1 cellular context compared by ENCODE assay signal in genomic region chr12:120903818-120904773, GRCh38.
TF ChIP-seq lines count a peak whose summit lies in the region.

Gene SPPL3 (minus strand): TSS chr12:120904358. CDS start chr12:120903867, 491 bp downstream.

TF ChIP-seq in HepG2, 621 proteins besides CTCF, POLR2A, EP300 and RAD21 (continued from another document and continues in another):
- TF ChIP-seq HINFP (CRISPR knock-in tag; IDR thresholded peaks at IDR 0.05; ENCODE audit: low read depth) (no peak), GZF1 (CRISPR knock-in tag; IDR thresholded peaks at IDR 0.05) (no peak), MEIS2 (CRISPR knock-in tag; IDR thresholded peaks at IDR 0.05) (peak; percentile 97), SNAPC5 (CRISPR knock-in tag; IDR thresholded peaks at IDR 0.05; ENCODE audit: borderline replicate concordance) (no peak), YEATS2 (CRISPR knock-in tag; IDR thresholded peaks at IDR 0.05; ENCODE audit: borderline replicate concordance) (peak; percentile 79), PTBP1 (IDR thresholded peaks at IDR 0.05; ENCODE audit: low read depth, low read length, poor library complexity, severe bottlenecking) (peak; percentile 40), SMAD3 (CRISPR knock-in tag; IDR thresholded peaks at IDR 0.05) (no peak), NCOA5 (CRISPR knock-in tag; IDR thresholded peaks at IDR 0.05) (no peak), ELF3 (CRISPR knock-in tag; IDR thresholded peaks at IDR 0.05) (peak; percentile 50), KLF13 (CRISPR knock-in tag; IDR thresholded peaks at IDR 0.05) (no peak), CBX1 (IDR thresholded peaks at IDR 0.05; ENCODE audit: low read depth) (peak; percentile 52), NFIC (IDR thresholded peaks at IDR 0.05; ENCODE audit: low read length) (no peak), IRF2 (CRISPR knock-in tag; IDR thresholded peaks at IDR 0.05) (peak; percentile 14; the same call in 1 of the 2 replicates), ZEB1 (IDR thresholded peaks at IDR 0.05; ENCODE audit: insufficient replicate concordance, low read depth) (no peak), MTF2 (CRISPR knock-in tag; IDR thresholded peaks at IDR 0.05; ENCODE audit: borderline replicate concordance) (no peak), ZSCAN5A (CRISPR knock-in tag; IDR thresholded peaks at IDR 0.05; ENCODE audit: borderline replicate concordance) (no peak), UBTF (CRISPR knock-in tag; IDR thresholded peaks at IDR 0.05) (peak; percentile 29), ZSCAN21 (CRISPR knock-in tag; IDR thresholded peaks at IDR 0.05; ENCODE audit: borderline replicate concordance) (no peak; the same call in 1 of the 2 replicates), ZNF30 (CRISPR knock-in tag; IDR thresholded peaks at IDR 0.05) (no peak), ZNF563 (CRISPR knock-in tag; IDR thresholded peaks at IDR 0.05) (peak; percentile 42; the same call in 1 of the 2 replicates), ZBTB25 (CRISPR knock-in tag; IDR thresholded peaks at IDR 0.05) (peak; percentile 55; the same call in 1 of the 2 replicates), POLR2AphosphoS2 (IDR thresholded peaks at IDR 0.05; ENCODE audit: low read depth, low read length) (no peak), ZFP36L2 (CRISPR knock-in tag; IDR thresholded peaks at IDR 0.05) (no peak), ZNF280B (CRISPR knock-in tag; IDR thresholded peaks at IDR 0.05; ENCODE audit: borderline replicate concordance) (peak; percentile 80; the same call in 1 of the 2 replicates), RFX5 (IDR thresholded peaks at IDR 0.05; ENCODE audit: low read depth, low read length) (no peak), NFATC3 (CRISPR knock-in tag; IDR thresholded peaks at IDR 0.05) (0 out of 2 replicates have a peak, but pooled peaks have one; percentile 49), KLF6 (CRISPR knock-in tag; IDR thresholded peaks at IDR 0.05) (0 out of 2 replicates have a peak, but pooled peaks have one; percentile 27), HNRNPLL (IDR thresholded peaks at IDR 0.05; ENCODE audit: low read depth, low read length, poor library complexity, severe bottlenecking) (no peak), FOXA1 (IDR thresholded peaks at IDR 0.05) (no peak), FOXA1 (CRISPR knock-in tag; IDR thresholded peaks at IDR 0.05) (0 out of 2 replicates have a peak, but pooled peaks have one; percentile 45), ZNF574 (CRISPR knock-in tag; IDR thresholded peaks at IDR 0.05) (no peak; the same call in 1 of the 2 replicates), THAP11 (CRISPR knock-in tag; IDR thresholded peaks at IDR 0.05) (peak; percentile 68), TRAFD1 (CRISPR knock-in tag; IDR thresholded peaks at IDR 0.05; ENCODE audit: borderline replicate concordance) (no peak)
- TF ChIP-seq, protein P1, sequence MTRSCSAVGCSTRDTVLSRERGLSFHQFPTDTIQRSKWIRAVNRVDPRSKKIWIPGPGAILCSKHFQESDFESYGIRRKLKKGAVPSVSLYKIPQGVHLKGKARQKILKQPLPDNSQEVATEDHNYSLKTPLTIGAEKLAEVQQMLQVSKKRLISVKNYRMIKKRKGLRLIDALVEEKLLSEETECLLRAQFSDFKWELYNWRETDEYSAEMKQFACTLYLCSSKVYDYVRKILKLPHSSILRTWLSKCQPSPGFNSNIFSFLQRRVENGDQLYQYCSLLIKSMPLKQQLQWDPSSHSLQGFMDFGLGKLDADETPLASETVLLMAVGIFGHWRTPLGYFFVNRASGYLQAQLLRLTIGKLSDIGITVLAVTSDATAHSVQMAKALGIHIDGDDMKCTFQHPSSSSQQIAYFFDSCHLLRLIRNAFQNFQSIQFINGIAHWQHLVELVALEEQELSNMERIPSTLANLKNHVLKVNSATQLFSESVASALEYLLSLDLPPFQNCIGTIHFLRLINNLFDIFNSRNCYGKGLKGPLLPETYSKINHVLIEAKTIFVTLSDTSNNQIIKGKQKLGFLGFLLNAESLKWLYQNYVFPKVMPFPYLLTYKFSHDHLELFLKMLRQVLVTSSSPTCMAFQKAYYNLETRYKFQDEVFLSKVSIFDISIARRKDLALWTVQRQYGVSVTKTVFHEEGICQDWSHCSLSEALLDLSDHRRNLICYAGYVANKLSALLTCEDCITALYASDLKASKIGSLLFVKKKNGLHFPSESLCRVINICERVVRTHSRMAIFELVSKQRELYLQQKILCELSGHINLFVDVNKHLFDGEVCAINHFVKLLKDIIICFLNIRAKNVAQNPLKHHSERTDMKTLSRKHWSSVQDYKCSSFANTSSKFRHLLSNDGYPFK (CRISPR knock-in tag; IDR thresholded peaks at IDR 0.05; ENCODE audit: borderline replicate concordance), result no peak
- TF ChIP-seq, protein P2, sequence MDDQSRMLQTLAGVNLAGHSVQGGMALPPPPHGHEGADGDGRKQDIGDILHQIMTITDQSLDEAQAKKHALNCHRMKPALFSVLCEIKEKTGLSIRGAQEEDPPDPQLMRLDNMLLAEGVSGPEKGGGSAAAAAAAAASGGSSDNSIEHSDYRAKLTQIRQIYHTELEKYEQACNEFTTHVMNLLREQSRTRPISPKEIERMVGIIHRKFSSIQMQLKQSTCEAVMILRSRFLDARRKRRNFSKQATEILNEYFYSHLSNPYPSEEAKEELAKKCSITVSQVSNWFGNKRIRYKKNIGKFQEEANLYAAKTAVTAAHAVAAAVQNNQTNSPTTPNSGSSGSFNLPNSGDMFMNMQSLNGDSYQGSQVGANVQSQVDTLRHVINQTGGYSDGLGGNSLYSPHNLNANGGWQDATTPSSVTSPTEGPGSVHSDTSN (CRISPR knock-in tag; IDR thresholded peaks at IDR 0.05; ENCODE audit: borderline replicate concordance), result no peak
- TF ChIP-seq, protein P3, sequence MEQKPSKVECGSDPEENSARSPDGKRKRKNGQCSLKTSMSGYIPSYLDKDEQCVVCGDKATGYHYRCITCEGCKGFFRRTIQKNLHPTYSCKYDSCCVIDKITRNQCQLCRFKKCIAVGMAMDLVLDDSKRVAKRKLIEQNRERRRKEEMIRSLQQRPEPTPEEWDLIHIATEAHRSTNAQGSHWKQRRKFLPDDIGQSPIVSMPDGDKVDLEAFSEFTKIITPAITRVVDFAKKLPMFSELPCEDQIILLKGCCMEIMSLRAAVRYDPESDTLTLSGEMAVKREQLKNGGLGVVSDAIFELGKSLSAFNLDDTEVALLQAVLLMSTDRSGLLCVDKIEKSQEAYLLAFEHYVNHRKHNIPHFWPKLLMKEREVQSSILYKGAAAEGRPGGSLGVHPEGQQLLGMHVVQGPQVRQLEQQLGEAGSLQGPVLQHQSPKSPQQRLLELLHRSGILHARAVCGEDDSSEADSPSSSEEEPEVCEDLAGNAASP (CRISPR knock-in tag; IDR thresholded peaks at IDR 0.05; ENCODE audit: borderline replicate concordance), result 0 out of 2 replicates have a peak, but pooled peaks have one; percentile 38
